In the genomic region with DNA sequence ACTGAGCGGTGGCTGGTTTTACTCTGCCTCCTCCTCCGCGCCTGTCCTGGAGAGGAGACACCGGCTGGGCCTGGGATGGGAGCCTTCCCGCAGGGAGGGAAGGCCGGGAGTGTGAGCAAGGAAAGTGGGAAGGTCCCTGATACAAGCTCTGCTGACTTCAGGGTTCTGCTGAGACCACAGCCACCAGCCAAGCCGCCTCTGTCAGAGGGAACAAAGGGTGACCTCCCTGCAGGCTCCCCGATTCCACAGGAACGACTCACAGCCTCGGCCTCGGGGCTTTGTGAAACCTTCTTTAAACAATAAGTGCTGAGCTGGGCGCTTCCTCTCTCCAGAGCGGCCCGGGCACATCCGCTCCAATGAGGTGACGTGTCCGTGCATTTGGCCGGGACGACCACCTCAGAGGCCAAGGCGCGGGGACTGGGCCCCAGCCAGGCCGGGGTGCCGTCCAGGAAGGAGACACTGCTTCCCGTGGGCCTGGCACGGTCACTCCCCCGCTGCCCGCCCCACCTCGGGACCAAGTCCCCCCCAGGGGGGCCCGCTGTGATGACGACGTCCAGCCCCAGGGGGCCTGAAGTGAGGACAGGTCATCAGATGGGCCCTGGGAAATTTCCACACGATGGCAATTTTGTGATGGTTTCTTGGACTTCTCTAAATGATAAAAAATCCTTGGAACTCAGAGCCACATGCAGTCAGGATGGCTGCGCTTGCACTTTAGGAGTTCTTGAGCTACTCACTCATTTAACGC, we compare ENCODE assay signal across 9 cellular contexts. TPM values are rescaled to one million over a fixed set of nuclear protein-coding genes. Genes with fewer than 3 reads are reported as not detected.
DNase-seq lines count a peak whose midpoint lies in the region; ATAC-seq, FAIRE-seq and TF ChIP-seq lines count a peak whose summit lies in the region.
"Had no signal": no experiment of that assay in that cellular context is flagged by ENCODE, and none has a peak within 500 bp of the region (broad histone marks: within the 10 kb centered on the region; RNA-seq: fewer than 3 reads in every experiment).

No MANE protein-coding gene starts in this region.

- H3K27me3 ChIP-seq in H1 (replicated peaks in 1 of 4; ENCODE audit: control insufficient read depth in 3 of 4, extremely low read depth in 1 of 4, insufficient read depth in 3 of 4, low read length in 3 of 4) = no peaks in the 10 kb centered on the region; a peak in 1 of 7 replicates
- no peaks in the 10 kb centered on the region for H3K27me3 ChIP-seq in lower lobe of right lung (ENCODE audit: low read depth)
- no peaks in the 10 kb centered on the region for H3K27me3 ChIP-seq in tibial artery

- no peaks in the 10 kb centered on the region for H3K23me2 ChIP-seq in H1 (ENCODE audit: low read depth, low read length)

- no peaks in the 10 kb centered on the region for H4K20me1 ChIP-seq in H1 (replicated peaks in 1 of 2; ENCODE audit: control insufficient read depth in 1 of 2, insufficient read depth in 2 of 2, low read length in 2 of 2)

- H2BK15ac ChIP-seq in H1 (ENCODE audit: low read length) = 0 out of 2 replicates have a peak overlapping the region, but pooled peaks have one; percentile 88

- H3K4me3 ChIP-seq in H1 (ENCODE audit: extremely low read depth in 1 of 4, insufficient read depth in 2 of 4, low read depth in 3 of 4, low read length in 4 of 4) (no peak overlapping the region), lower lobe of right lung (no peak overlapping the region), tibial artery (peak overlapping the region in 1 of 2 donors; percentile 5)

- no peaks in the 10 kb centered on the region for H3K36me3 Mint-ChIP-seq in T-cell

- peak overlapping the region; percentile 44 for H4K5ac ChIP-seq in H1 (ENCODE audit: insufficient read length, low read depth, low read length)

- no peak overlapping the region; a peak in 1 of 4 replicates for H3K4me2 ChIP-seq in H1 (ENCODE audit: insufficient read depth in 1 of 2, low read depth in 2 of 2, low read length in 2 of 2)

- H3K9me3 ChIP-seq in H1 (ENCODE audit: insufficient read depth in 2 of 2, low read depth in 1 of 2, low read length in 1 of 2) (peaks cover 0 to 3% of the 10 kb centered on the region in 2 experiments; a peak in 2 of 4 replicates), lower lobe of right lung (no peaks in the 10 kb centered on the region), tibial artery (no peaks in the 10 kb centered on the region)

- POLR2A ChIA-PET in H1 (lab: Charles Lee; ENCODE audit: partially characterized antibody) = interaction anchor here (1.5 kb wide), 2 partner anchors 21 to 35 kb away, joined by 3 to 5 read pairs; no protein-coding TSS in a partner anchor
- POLR2A ChIA-PET in T-cell (lab: Charles Lee) = interaction anchor here in 1 of 2 donors (0.6 kb wide), 1 partner anchor 723 kb away, joined by 4 read pairs; no protein-coding TSS in a partner anchor

- TF ChIP-seq CTCF in H1 (IDR thresholded peaks at IDR 0.05; ENCODE audit: control extremely low read depth in 1 of 3, insufficient read depth in 1 of 3, low read depth in 1 of 3, low read length in 3 of 3) (no peak), lower lobe of right lung (IDR thresholded peaks at IDR 0.05) (no peak), tibial artery (IDR thresholded peaks at IDR 0.05) (no peak)

- intact Hi-C loops in lower lobe of right lung (cut with DNase I) = no loop called here
- intact Hi-C loops in tibial artery (cut with DNase I; ENCODE audit: low total_unique reads) = no loop called here

- no peak overlapping the region for H3K56ac ChIP-seq in H1 (replicated peaks; ENCODE audit: insufficient read length, low read depth, low read length)

- WGBS in H1 (ENCODE audit: extremely low coverage in 1 of 2, insufficient coverage in 1 of 2, insufficient read length in 1 of 2, insufficient replicate concordance in 2 of 2, low coverage in 1 of 2, low lambda C conversion rate in 2 of 2, missing lambda C conversion rate in 1 of 2), 2 experiments = 75% methylated on average over 31 of the region's 34 CpGs; no CpG with 5 or more reads in 1 of the 2 experiments

- H3K18ac ChIP-seq in H1 (ENCODE audit: extremely low read depth, low read length) = peak overlapping the region; percentile 78

- ATAC-seq in lower lobe of right lung (peak; percentile 73), GM19455 (IDR thresholded peaks at IDR 0.05; ENCODE audit: unreplicated experiment) (no peak), T-cell (replicated peaks in 1 of 4) (no peak)

- peaks cover 0 to 1% of the 10 kb centered on the region in 2 donors for H3K27me3 Mint-ChIP-seq in T-cell

- H3K36me3 ChIP-seq in H1 (ENCODE audit: control insufficient read depth in 2 of 4, insufficient read depth in 4 of 4, low read length in 3 of 4) (no peaks in the 10 kb centered on the region), lower lobe of right lung (no peaks in the 10 kb centered on the region), tibial artery (no peaks in the 10 kb centered on the region)

- no peak for TF ChIP-seq EP300 in H1 (IDR thresholded peaks at IDR 0.05; ENCODE audit: borderline replicate concordance in 1 of 2, low read depth in 2 of 2, low read length in 2 of 2)

- no peak overlapping the region for H3K27ac Mint-ChIP-seq in T-cell

- H2AK5ac ChIP-seq in H1 (ENCODE audit: low read depth, low read length) = no peak overlapping the region

- no peak overlapping the region for H2BK20ac ChIP-seq in H1 (ENCODE audit: low read length)

- H3K9me3 Mint-ChIP-seq in T-cell = peaks cover 0 to 3% (median 0%) of the 10 kb centered on the region in 3 donors

- H3K4me3 Mint-ChIP-seq in T-cell = no peak overlapping the region

- no peak overlapping the region for H3K14ac ChIP-seq in H1 (ENCODE audit: insufficient read length)

- H3K23ac ChIP-seq in H1 (ENCODE audit: insufficient read length) = no peak overlapping the region

- H2AFZ ChIP-seq in H1 (ENCODE audit: low read length) = 0 out of 2 replicates have a peak overlapping the region, but pooled peaks have one; percentile 60

- no peaks in the 10 kb centered on the region for H3K79me2 ChIP-seq in H1 (ENCODE audit: control insufficient read depth in 1 of 2, insufficient read depth in 2 of 2, low read length in 2 of 2)

- no peak for TF ChIP-seq POLR2A in H1 (IDR thresholded peaks at IDR 0.05; ENCODE audit: control extremely low read depth in 1 of 2, low read depth in 2 of 2, low read length in 2 of 2)

- CTCF ChIA-PET in H1 (lab: Charles Lee; ENCODE audit: partially characterized antibody) = interaction anchor here (0.7 to 5.6 kb wide), 9 partner anchors 9 to 151 kb away, joined by 3 to 31 read pairs (median 4); partner anchors contain the start of gene CIBAR2
- CTCF ChIA-PET in T-cell (lab: Charles Lee) = no interaction called here

- DNase-seq in LHCN-M2 (ENCODE audit: low read depth) (peak; percentile 59), H1 (ENCODE audit: low read depth in 1 of 2, low spot score in 2 of 2) (peak in 1 of 2 experiments; percentile 47), lower lobe of right lung (peak; percentile 61), tibial artery (peak; percentile 79 to 91), NCI-H2107 (lab: John Stamatoyannopoulos, UW) (no peak), T-cell (no peak)
- no peak for DNase-seq in activated CD4-positive, CD25-positive, alpha-beta regulatory T cell (lab: John Stamatoyannopoulos, UW)
- DNase-seq: activated T-cell treated with anti-CD3 and anti-CD28 coated beads, Interleukin-2, amount 50 U/mL, for 1 hour had no signal

- H4K8ac ChIP-seq in H1 (ENCODE audit: extremely low read depth, insufficient read depth, low read length) = peak overlapping the region; percentile 57

- H3K27ac ChIP-seq in H1 (ENCODE audit: low read depth, low read length) (no peak overlapping the region), lower lobe of right lung (peak overlapping the region; percentile 76), tibial artery (peak overlapping the region; percentile 72 to 73)

- TF ChIP-seq RAD21 in H1 (IDR thresholded peaks at IDR 0.05 in 1 of 2, conservative IDR thresholded peaks at IDR 0.05 in 1 of 2; ENCODE audit: low read depth in 2 of 2, low read length in 2 of 2) = no peak

- no peaks in the 10 kb centered on the region for H3K79me1 ChIP-seq in H1 (ENCODE audit: low read depth, low read length)

- peak overlapping the region; percentile 11; the same call in 1 of the 2 replicates for H2BK12ac ChIP-seq in H1 (ENCODE audit: low read depth, low read length)

- H3K9ac ChIP-seq in H1 (replicated peaks in 1 of 4; ENCODE audit: extremely low read depth in 1 of 4, low read depth in 3 of 4, low read length in 3 of 4) = no peak overlapping the region

- H4K91ac ChIP-seq in H1 (replicated peaks; ENCODE audit: insufficient read length, low read length) = peak overlapping the region; percentile 88

- H3K4me1 Mint-ChIP-seq in T-cell = peaks cover 2 to 7% (median 6%) of the 10 kb centered on the region in 3 donors

- peak overlapping the region; percentile 21 for H3K4ac ChIP-seq in H1 (replicated peaks; ENCODE audit: insufficient read length, low read depth, low read length)

- no peak for FAIRE-seq in H1 (lab: Jason Lieb, UNC)

- H3K4me1 ChIP-seq in H1 (replicated peaks in 1 of 4; ENCODE audit: control insufficient read depth in 3 of 4, insufficient read depth in 4 of 4, low read length in 3 of 4) (peaks cover 4 to 29% (median 12%) of the 10 kb centered on the region in 4 experiments), lower lobe of right lung (peaks cover 24% of the 10 kb centered on the region), tibial artery (peaks cover 0 to 44% (median 30%) of the 10 kb centered on the region in 4 donors)

- H2BK120ac ChIP-seq in H1 (replicated peaks; ENCODE audit: low read depth, low read length) = peak overlapping the region; percentile 70

- H2BK5ac ChIP-seq in H1 (ENCODE audit: low read depth, low read length) = no peak overlapping the region

TF ChIP-seq in H1, 55 proteins besides CTCF, POLR2A, EP300 and RAD21 (continues in another document):
- TF ChIP-seq SIN3A (conservative IDR thresholded peaks at IDR 0.05 in 1 of 2, IDR thresholded peaks at IDR 0.05 in 1 of 2; ENCODE audit: low read depth in 1 of 2, low read length in 2 of 2) (no peak), BRCA1 (IDR thresholded peaks at IDR 0.05; ENCODE audit: low read depth, low read length) (no peak), HDAC2 (IDR thresholded peaks at IDR 0.05; ENCODE audit: borderline replicate concordance in 1 of 2, low read depth in 2 of 2, low read length in 2 of 2) (no peak), SRF (IDR thresholded peaks at IDR 0.05; ENCODE audit: low read depth, low read length) (no peak), TBP (IDR thresholded peaks at IDR 0.05; ENCODE audit: low read depth, low read length) (no peak)

RNA-seq across cellular contexts. Expression of gene CIBAR2, which starts 11.8 kb away (rescaled TPM):
- total RNA-seq in LHCN-M2 (2014; rRNA removed) = not detected in 2 replicates
- polyA plus RNA-seq in LHCN-M2 (2012) = not detected
- not detected in 2 replicates for total RNA-seq in H1 (2021; fragmentation: NEBNext Ultra II Directional; extraction: Animal tissue kit (Norgen Biotek cat#: 25700))
- 0.06 and 0.18 TPM in 2 replicates for polyA plus RNA-seq in H1 (2011; rRNA removed)
- 0.12 TPM for polyA plus RNA-seq in H1 (2011; cell fraction: cytosol; rRNA removed)
- polyA plus RNA-seq in H1 (2011; cell fraction: nucleus; rRNA removed) = 0.23 TPM
- polyA plus RNA-seq in H1 (2012, experiment 1 of 2) = 0.15 to 0.29 TPM in 2 of 4 replicates, not detected in the others
- 0.42 TPM for polyA plus RNA-seq in H1 (2012, experiment 2 of 2)
- polyA plus RNA-seq in H1 (2013, experiment 1 of 2) = 0.06 TPM
- polyA plus RNA-seq in H1 (2013, experiment 2 of 2) = 0.02 TPM
- 0.17 TPM in 1 of 2 replicates, not detected in the other for polyA minus RNA-seq in H1 (2011; rRNA and poly(A)+ RNA removed)
- polyA minus RNA-seq in H1 (2011; cell fraction: cytosol; rRNA and poly(A)+ RNA removed) = not detected
- not detected for polyA minus RNA-seq in H1 (2011; cell fraction: nucleus; rRNA and poly(A)+ RNA removed)
- 12.8 TPM for total RNA-seq in lower lobe of right lung
- total RNA-seq in T-cell = not detected

Comparison
In these comparisons a context has a peak if more than half of its experiments do, and no peak if none do; other contexts are left out.
1. DNase-seq: peak in LHCN-M2 (single experiment), lower lobe of right lung (single experiment) and tibial artery (2 of 2); none in NCI-H2107 (single experiment), T-cell (0 of 34) and activated CD4-positive, CD25-positive, alpha-beta regulatory T cell (0 of 4).
2. ATAC-seq: peak in lower lobe of right lung (2 of 2); none in GM19455 (single experiment) and T-cell (0 of 4).
3. RNA of gene CIBAR2, which starts 11.8 kb away (total RNA-seq): 12.8 TPM in lower lobe of right lung (single experiment); not detected in H1, not detected in LHCN-M2 and not detected in T-cell; every median in the first group is over 10 times any median in the second.